In the genomic region with DNA sequence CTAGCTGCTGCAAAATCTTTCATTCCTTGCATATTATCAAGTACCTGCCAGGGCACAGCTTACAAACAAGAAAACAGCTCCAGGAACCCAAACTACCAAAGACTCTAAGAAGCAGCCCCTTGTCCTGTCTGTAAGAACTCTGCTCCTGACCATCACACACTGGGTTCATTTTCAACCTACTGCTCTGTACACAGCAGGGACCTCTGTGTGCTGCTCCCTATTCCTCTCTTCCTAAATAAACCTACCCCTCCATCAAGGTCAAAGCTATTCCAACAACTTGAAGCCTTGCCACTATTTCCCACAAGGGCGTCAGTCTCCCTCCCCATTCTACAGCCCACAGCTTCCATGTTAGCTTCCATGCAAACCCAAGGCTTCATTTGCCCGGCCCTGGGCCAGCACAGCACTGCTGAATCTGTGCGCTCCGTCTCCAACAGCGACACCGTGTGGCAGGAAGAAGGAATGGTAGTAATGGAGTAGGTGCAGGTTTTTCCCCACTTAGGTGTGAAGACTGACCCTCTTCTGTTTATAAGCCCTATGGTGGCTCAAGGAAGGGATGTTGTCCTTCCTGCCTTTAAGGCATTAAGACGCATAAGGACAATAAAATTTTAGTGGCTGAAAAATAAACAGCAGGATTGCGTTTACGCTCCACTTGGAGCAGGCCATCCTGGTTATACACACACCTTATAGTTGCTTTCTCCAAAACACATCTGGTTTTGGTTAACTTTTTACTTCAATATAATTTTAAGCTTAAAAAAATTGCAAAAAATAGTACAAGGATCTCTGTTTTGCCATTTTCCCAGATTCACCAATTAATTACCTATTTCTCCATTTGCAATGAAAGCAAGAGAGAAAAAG, we compare ENCODE assay signal across 8 cellular contexts.
DNase-seq lines count a peak whose midpoint lies in the region; ATAC-seq and TF ChIP-seq lines count a peak whose summit lies in the region.

No MANE protein-coding gene starts in this region.

- peak; percentile 49 for ATAC-seq in activated naive CD8-positive, alpha-beta T cell treated with anti-CD3 and anti-CD28 coated beads, Interleukin-2, amount 50 U/mL, for 24 hours
- ATAC-seq in right cardiac atrium = peak; percentile 88 to 94
- ATAC-seq in gastrocnemius medialis = peak; percentile 69 to 93
- no peak for ATAC-seq in GM19023 (IDR thresholded peaks at IDR 0.05; ENCODE audit: unreplicated experiment)
- ATAC-seq in HG03139 (IDR thresholded peaks at IDR 0.05; ENCODE audit: unreplicated experiment) = no peak

- no peaks in the 10 kb centered on the region for H3K36me3 Mint-ChIP-seq in activated naive CD8-positive, alpha-beta T cell treated with anti-CD3 and anti-CD28 coated beads, Interleukin-2, amount 50 U/mL, for 24 hours (ENCODE audit: low read depth)

- H3K4me1 ChIP-seq in right cardiac atrium (ENCODE audit: control insufficient read depth, insufficient read depth, low read length) = no peaks in the 10 kb centered on the region
- no peaks in the 10 kb centered on the region for H3K4me1 ChIP-seq in gastrocnemius medialis

- no peak overlapping the region for H3K27ac Mint-ChIP-seq in activated naive CD8-positive, alpha-beta T cell treated with anti-CD3 and anti-CD28 coated beads, Interleukin-2, amount 50 U/mL, for 24 hours

- in situ Hi-C loops in gastrocnemius medialis (cut with MboI; ENCODE audit: low sequenced_read_pairs in 4 of 4) = loop anchor here in 2 of 4 donors (25.0 kb wide), 1 partner anchor 548 kb away; no protein-coding TSS in a partner anchor

- H3K27me3 Mint-ChIP-seq in activated naive CD8-positive, alpha-beta T cell treated with anti-CD3 and anti-CD28 coated beads, Interleukin-2, amount 50 U/mL, for 24 hours = peaks cover 9% of the 10 kb centered on the region

- 33% methylated on average over 9 of the region's 9 CpGs for WGBS in right cardiac atrium

- H3K4me3 ChIP-seq in right cardiac atrium (ENCODE audit: low read length) = no peak overlapping the region
- H3K4me3 ChIP-seq in gastrocnemius medialis = no peak overlapping the region

- no peak for TF ChIP-seq POLR2A in gastrocnemius medialis (IDR thresholded peaks at IDR 0.05)

- no peaks in the 10 kb centered on the region for H3K36me3 ChIP-seq in gastrocnemius medialis

- H3K9me3 Mint-ChIP-seq in activated naive CD8-positive, alpha-beta T cell treated with anti-CD3 and anti-CD28 coated beads, Interleukin-2, amount 50 U/mL, for 24 hours = peaks cover 18% of the 10 kb centered on the region

- DNase-seq in Daoy (ENCODE audit: low read depth) (peak; percentile 58), HCEC 1CT (peak; percentile 60), NCI-H748 treated with DMSO at 0.1 percent for 48 hours (lab: John Stamatoyannopoulos, UW) (peak; percentile 74), right cardiac atrium (peak; percentile 74 to 89 (median 88)), gastrocnemius medialis (peak; percentile 26 to 52)
- DNase-seq in activated naive CD8-positive, alpha-beta T cell treated with anti-CD3 and anti-CD28 coated beads, Interleukin-2, amount 50 U/mL, for 24 hours = peak; percentile 48

- TF ChIP-seq CTCF in gastrocnemius medialis (IDR thresholded peaks at IDR 0.05 in 4 of 5, conservative IDR thresholded peaks at IDR 0.05 in 1 of 5) = peak; percentile 64 to 82 (median 76)

- intact Hi-C loops in right cardiac atrium (cut with DNase I) = loop anchor here in 2 of 4 donors (2.0 to 10.0 kb wide), 3 partner anchors 171 to 545 kb away; no protein-coding TSS in a partner anchor
- intact Hi-C loops in gastrocnemius medialis (cut with DNase I; ENCODE audit: low total_unique reads) = loop anchor here (1.0 to 5.0 kb wide), 2 partner anchors 183 to 544 kb away; no protein-coding TSS in a partner anchor

- H3K9me3 ChIP-seq in right cardiac atrium (ENCODE audit: control insufficient read depth, low read length) (no peaks in the 10 kb centered on the region), gastrocnemius medialis (no peaks in the 10 kb centered on the region)

- H3K27ac ChIP-seq in right cardiac atrium (ENCODE audit: low read length) (no peak overlapping the region), gastrocnemius medialis (no peak overlapping the region)

- H3K27me3 ChIP-seq in right cardiac atrium (ENCODE audit: control insufficient read depth, insufficient read depth) = no peaks in the 10 kb centered on the region
- no peaks in the 10 kb centered on the region for H3K27me3 ChIP-seq in gastrocnemius medialis

- no peaks in the 10 kb centered on the region for H3K4me1 Mint-ChIP-seq in activated naive CD8-positive, alpha-beta T cell treated with anti-CD3 and anti-CD28 coated beads, Interleukin-2, amount 50 U/mL, for 24 hours

- no peak overlapping the region for H3K4me3 Mint-ChIP-seq in activated naive CD8-positive, alpha-beta T cell treated with anti-CD3 and anti-CD28 coated beads, Interleukin-2, amount 50 U/mL, for 24 hours

Comparison
In these comparisons a context has a peak if more than half of its experiments do, and no peak if none do; other contexts are left out.
1. ATAC-seq: peak in activated naive CD8-positive, alpha-beta T cell treated with anti-CD3 and anti-CD28 coated beads, Interleukin-2, amount 50 U/mL, for 24 hours (single experiment), right cardiac atrium (2 of 2) and gastrocnemius medialis (2 of 2); none in GM19023 (single experiment) and HG03139 (single experiment).
2. Peak in every context shown above with its lines, with median percentiles within 50 percentile points of each other: DNase-seq.